Comparison of ENCODE assay signal across 23 cellular contexts in the genomic region with DNA sequence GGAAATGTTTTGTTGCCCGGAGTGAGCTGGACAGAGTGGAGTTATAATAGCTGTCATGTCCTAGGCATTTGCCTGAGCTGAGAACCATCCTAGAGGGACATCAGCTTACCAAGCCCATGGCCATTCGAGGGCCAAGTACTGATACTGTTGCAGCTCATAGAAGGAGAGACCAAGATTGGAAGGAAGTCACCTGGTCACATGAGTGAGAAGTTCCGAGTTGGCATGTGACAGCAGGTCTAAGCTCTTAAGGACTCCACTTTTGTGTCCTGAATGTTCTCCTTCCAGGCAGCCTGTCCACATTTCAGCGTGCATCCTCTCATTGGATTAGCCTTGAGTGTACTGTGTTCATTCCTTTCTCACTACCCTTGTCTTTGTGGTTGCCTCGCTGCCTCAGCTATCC. TPM values are rescaled to one million over a fixed set of nuclear protein-coding genes. Genes with fewer than 3 reads are reported as not detected.
DNase-seq lines count a peak whose midpoint lies in the region; ATAC-seq and TF ChIP-seq lines count a peak whose summit lies in the region.
"Had no signal": no experiment of that assay in that cellular context is flagged by ENCODE, and none has a peak within 500 bp of the region (broad histone marks: within the 10 kb centered on the region; RNA-seq: fewer than 3 reads in every experiment).

No MANE protein-coding gene starts in this region.

- H3K79me1 ChIP-seq in trophoblast cell (ENCODE audit: low read length), result peaks cover 9% of the 10 kb centered on the region

- H2BK5ac ChIP-seq in trophoblast cell (ENCODE audit: low read depth, low read length, poor library complexity), result no peak overlapping the region

- H3K14ac ChIP-seq in trophoblast cell (ENCODE audit: low read length), result no peak overlapping the region

- H3K4me3 Mint-ChIP-seq in brain, result peak overlapping the region in 3 of 5 experiments; percentile 33 to 73 (median 50)
- H3K4me3 Mint-ChIP-seq: H9 had no signal

- peak overlapping the region; percentile 55 for H3K27ac ChIP-seq in right cardiac atrium (ENCODE audit: low read length)
- no peak overlapping the region for H3K27ac ChIP-seq in right atrium auricular region
- no peak overlapping the region for H3K27ac ChIP-seq in trophoblast cell (ENCODE audit: low read depth, low read length)
- H3K27ac ChIP-seq: C4-2B, GM23248, KMS-11, PC-9, SK-N-MC had no signal

- no peak overlapping the region for H3K4ac ChIP-seq in trophoblast cell (ENCODE audit: low read depth, low read length)

- H2BK120ac ChIP-seq in trophoblast cell (ENCODE audit: insufficient read depth, low read length, poor library complexity), result no peak overlapping the region

- H4K8ac ChIP-seq in trophoblast cell (ENCODE audit: low read depth, low read length), result no peak overlapping the region

- TF ChIP-seq CTCF in right atrium auricular region (IDR thresholded peaks at IDR 0.05) (no peak), brain (conservative IDR thresholded peaks at IDR 0.05) (no peak)

- H3K27me3 ChIP-seq in right cardiac atrium (ENCODE audit: control insufficient read depth, insufficient read depth) (no peaks in the 10 kb centered on the region), right atrium auricular region (peaks cover 0 to 3% of the 10 kb centered on the region in 2 donors), trophoblast cell (ENCODE audit: insufficient read depth, low read length) (no peaks in the 10 kb centered on the region)

- no peak overlapping the region for H2AFZ ChIP-seq in trophoblast cell (ENCODE audit: insufficient read depth, low read length, poor library complexity)
- H2AFZ ChIP-seq: GM23248, PC-9 had no signal

- peak overlapping the region; percentile 14 for H2BK12ac ChIP-seq in trophoblast cell (ENCODE audit: low read length)

- no peaks in the 10 kb centered on the region for H3K27me3 Mint-ChIP-seq in brain

- H3K4me1 Mint-ChIP-seq in brain, result peaks cover 72% of the 10 kb centered on the region

- peaks cover 0 to 5% (median 0%) of the 10 kb centered on the region in 5 experiments for H3K9me3 Mint-ChIP-seq in brain
- H3K9me3 Mint-ChIP-seq: H9 had no signal

- H3K23ac ChIP-seq in trophoblast cell (ENCODE audit: low read length), result no peak overlapping the region

- H3K36me3 Mint-ChIP-seq in brain, result peaks cover 4% of the 10 kb centered on the region

- H3K4me1 ChIP-seq in right cardiac atrium (ENCODE audit: control insufficient read depth, insufficient read depth, low read length), result no peaks in the 10 kb centered on the region
- peaks cover 0 to 48% of the 10 kb centered on the region in 2 donors for H3K4me1 ChIP-seq in right atrium auricular region
- H3K4me1 ChIP-seq in trophoblast cell (ENCODE audit: control insufficient read depth in 1 of 2, insufficient read depth in 2 of 2, low read length in 2 of 2), result peaks cover 24 to 30% of the 10 kb centered on the region in 2 experiments

- H3K27ac Mint-ChIP-seq in brain, result peak overlapping the region in 1 of 5 experiments; percentile 52
- H3K27ac Mint-ChIP-seq: H9 had no signal

- no peak overlapping the region for H4K12ac ChIP-seq in trophoblast cell (ENCODE audit: low read depth, low read length)

- no peaks in the 10 kb centered on the region for H3K9me3 ChIP-seq in right cardiac atrium (ENCODE audit: control insufficient read depth, low read length)
- no peaks in the 10 kb centered on the region for H3K9me3 ChIP-seq in right atrium auricular region
- no peaks in the 10 kb centered on the region for H3K9me3 ChIP-seq in trophoblast cell (ENCODE audit: insufficient read depth, low read depth, low read length)

- no peak overlapping the region for H2AK5ac ChIP-seq in trophoblast cell (ENCODE audit: low read length)

- no peak for ATAC-seq in right cardiac atrium

- H3K9ac ChIP-seq in trophoblast cell (ENCODE audit: low read length), result no peak overlapping the region
- H3K9ac ChIP-seq: GM23248, KMS-11 had no signal

- no peak overlapping the region for H3K4me2 ChIP-seq in trophoblast cell (ENCODE audit: low read length)
- H3K4me2 ChIP-seq: KMS-11, PC-9 had no signal

- no peak overlapping the region for H3K18ac ChIP-seq in trophoblast cell (ENCODE audit: low read length)

- H3K4me3 ChIP-seq in right cardiac atrium (ENCODE audit: low read length), result no peak overlapping the region
- no peak overlapping the region for H3K4me3 ChIP-seq in right atrium auricular region
- H3K4me3 ChIP-seq in trophoblast cell (ENCODE audit: low read depth, low read length), result no peak overlapping the region
- H3K4me3 ChIP-seq: GM23248, PC-9, SK-N-MC had no signal

- no peak overlapping the region for H4K91ac ChIP-seq in trophoblast cell (ENCODE audit: low read depth, low read length)

- DNase-seq in right cardiac atrium (no peak), right atrium auricular region (ENCODE audit: low spot score) (no peak), trophoblast cell (no peak), NCI-H2081 (lab: John Stamatoyannopoulos, UW) (no peak)
- DNase-seq in stimulated activated CD4-positive, alpha-beta T cell treated with anti-CD3 and anti-CD28 coated beads, Interleukin-2, amount 100 ng/mL, for 48 hours, result no peak
- DNase-seq in activated naive CD4-positive, alpha-beta T cell (lab: John Stamatoyannopoulos, UW), result no peak
- DNase-seq: AML-193, GF-D8, H9, NCI-H1105, NCI-H146, NCI-H2029 treated with DMSO at 0.1 percent for 48 hours, NCI-H2171, NCI-H345, NCI-H526, SHP77 treated with DMSO at 0.1 percent for 48 hours, SW 1271 had no signal

- 66% methylated on average over 5 of the region's 5 CpGs for WGBS in right cardiac atrium
- no CpG with 5 or more reads among the region's 5 CpGs for WGBS in trophoblast cell (ENCODE audit: extremely low coverage, insufficient coverage, insufficient read length)

- H3K36me3 ChIP-seq in right atrium auricular region (no peaks in the 10 kb centered on the region), trophoblast cell (ENCODE audit: control insufficient read depth in 1 of 2, insufficient read depth in 2 of 2, low read length in 2 of 2) (peaks cover 0 to 1% of the 10 kb centered on the region in 2 experiments)

- intact Hi-C loops in right cardiac atrium (cut with DNase I), result loop anchor here in 1 of 4 donors (10.0 kb wide), 1 partner anchor 163 kb away; no protein-coding TSS in a partner anchor

- H3K79me2 ChIP-seq in trophoblast cell (ENCODE audit: control insufficient read depth, insufficient read depth, low read length, poor library complexity), result peaks cover 9% of the 10 kb centered on the region

RNA-seq across cellular contexts. Expression of a gene that starts 4.4 kb away (rescaled TPM):
- 100 to 1,000 TPM; 118 to 157 (median 142) TPM for total RNA-seq in right cardiac atrium
- 118 TPM for polyA plus RNA-seq in right cardiac atrium
- total RNA-seq in right atrium auricular region, result 100 to 1,000 TPM in 1 of 2 donors, 10 to 100 TPM in 1; 66.0 to 114 TPM
- polyA plus RNA-seq in brain (ENCODE audit: insufficient read depth, low read depth, low replicate concordance), result 15.2 TPM
- 47.0 and 54.5 TPM in 2 replicates for polyA plus RNA-seq in trophoblast cell (2013)
